Comparison of ENCODE assay signal across 2 cellular contexts in the genomic region with DNA sequence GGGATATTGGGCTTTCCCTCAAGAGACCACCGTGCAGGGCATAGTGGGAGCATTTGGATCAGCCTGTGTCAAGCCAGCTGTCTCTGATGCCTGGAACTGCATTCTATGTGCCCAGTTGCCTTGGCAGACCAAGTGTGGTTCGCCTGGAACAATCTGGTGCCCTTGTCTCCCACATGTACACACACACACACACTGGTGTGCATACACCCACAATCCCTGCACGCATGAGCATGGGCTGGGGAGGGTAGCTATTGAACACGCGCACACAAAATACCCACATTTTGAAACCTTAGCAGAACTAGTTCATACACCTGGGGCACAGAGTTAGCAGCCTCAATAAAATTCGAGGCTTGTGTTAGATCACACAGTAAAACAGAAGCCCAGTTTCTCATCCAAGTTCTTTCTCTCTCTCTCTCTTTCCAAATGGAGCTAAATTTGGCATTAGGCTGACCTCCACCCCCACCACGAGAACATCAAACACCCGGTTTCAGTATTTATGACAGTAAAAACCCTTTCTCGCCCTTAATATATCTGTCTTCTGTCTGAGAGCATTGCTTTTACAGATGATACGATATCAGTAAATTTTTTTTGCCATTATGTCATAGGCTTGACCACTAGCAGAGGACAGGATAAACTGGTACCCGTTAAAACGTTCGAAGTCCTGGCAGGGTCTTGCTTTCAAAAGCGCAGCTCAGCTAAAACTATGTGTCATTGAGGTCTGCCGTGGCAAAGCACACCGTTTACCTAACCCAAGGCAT.
TF ChIP-seq lines count a peak whose summit lies in the region.

No MANE protein-coding gene starts in this region.

TF ChIP-seq in HepG2, 621 proteins besides CTCF, POLR2A, EP300 and RAD21:
- TF ChIP-seq, protein P1, sequence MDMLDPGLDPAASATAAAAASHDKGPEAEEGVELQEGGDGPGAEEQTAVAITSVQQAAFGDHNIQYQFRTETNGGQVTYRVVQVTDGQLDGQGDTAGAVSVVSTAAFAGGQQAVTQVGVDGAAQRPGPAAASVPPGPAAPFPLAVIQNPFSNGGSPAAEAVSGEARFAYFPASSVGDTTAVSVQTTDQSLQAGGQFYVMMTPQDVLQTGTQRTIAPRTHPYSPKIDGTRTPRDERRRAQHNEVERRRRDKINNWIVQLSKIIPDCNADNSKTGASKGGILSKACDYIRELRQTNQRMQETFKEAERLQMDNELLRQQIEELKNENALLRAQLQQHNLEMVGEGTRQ (IDR thresholded peaks at IDR 0.05; ENCODE audit: low read depth, low read length) = 0 out of 2 replicates have a peak, but pooled peaks have one; percentile 7
- TF ChIP-seq, protein P1 (CRISPR knock-in tag; IDR thresholded peaks at IDR 0.05; ENCODE audit: borderline replicate concordance) = no peak
- TF ChIP-seq ZFYVE20 (CRISPR knock-in tag; IDR thresholded peaks at IDR 0.05; ENCODE audit: borderline replicate concordance, low read depth) (no peak), EZH2 (conservative IDR thresholded peaks at IDR 0.05; ENCODE audit: low read depth, low read length) (peak; percentile 64; the same call in 1 of the 2 replicates), RBFOX2 (IDR thresholded peaks at IDR 0.05; ENCODE audit: low read depth, low read length) (no peak), THAP11 (CRISPR knock-in tag; IDR thresholded peaks at IDR 0.05) (no peak)
- TF ChIP-seq, protein P2, sequence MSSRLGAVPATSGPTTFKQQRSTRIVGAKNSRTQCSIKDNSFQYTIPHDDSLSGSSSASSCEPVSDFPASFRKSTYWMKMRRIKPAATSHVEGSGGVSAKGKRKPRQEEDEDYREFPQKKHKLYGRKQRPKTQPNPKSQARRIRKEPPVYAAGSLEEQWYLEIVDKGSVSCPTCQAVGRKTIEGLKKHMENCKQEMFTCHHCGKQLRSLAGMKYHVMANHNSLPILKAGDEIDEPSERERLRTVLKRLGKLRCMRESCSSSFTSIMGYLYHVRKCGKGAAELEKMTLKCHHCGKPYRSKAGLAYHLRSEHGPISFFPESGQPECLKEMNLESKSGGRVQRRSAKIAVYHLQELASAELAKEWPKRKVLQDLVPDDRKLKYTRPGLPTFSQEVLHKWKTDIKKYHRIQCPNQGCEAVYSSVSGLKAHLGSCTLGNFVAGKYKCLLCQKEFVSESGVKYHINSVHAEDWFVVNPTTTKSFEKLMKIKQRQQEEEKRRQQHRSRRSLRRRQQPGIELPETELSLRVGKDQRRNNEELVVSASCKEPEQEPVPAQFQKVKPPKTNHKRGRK (CRISPR knock-in tag; IDR thresholded peaks at IDR 0.05) = 0 out of 2 replicates have a peak, but pooled peaks have one; percentile 13
- TF ChIP-seq, protein P3, sequence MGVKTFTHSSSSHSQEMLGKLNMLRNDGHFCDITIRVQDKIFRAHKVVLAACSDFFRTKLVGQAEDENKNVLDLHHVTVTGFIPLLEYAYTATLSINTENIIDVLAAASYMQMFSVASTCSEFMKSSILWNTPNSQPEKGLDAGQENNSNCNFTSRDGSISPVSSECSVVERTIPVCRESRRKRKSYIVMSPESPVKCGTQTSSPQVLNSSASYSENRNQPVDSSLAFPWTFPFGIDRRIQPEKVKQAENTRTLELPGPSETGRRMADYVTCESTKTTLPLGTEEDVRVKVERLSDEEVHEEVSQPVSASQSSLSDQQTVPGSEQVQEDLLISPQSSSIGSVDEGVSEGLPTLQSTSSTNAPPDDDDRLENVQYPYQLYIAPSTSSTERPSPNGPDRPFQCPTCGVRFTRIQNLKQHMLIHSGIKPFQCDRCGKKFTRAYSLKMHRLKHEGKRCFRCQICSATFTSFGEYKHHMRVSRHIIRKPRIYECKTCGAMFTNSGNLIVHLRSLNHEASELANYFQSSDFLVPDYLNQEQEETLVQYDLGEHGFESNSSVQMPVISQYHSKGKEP (CRISPR knock-in tag; IDR thresholded peaks at IDR 0.05) = no peak
- TF ChIP-seq, protein P4, sequence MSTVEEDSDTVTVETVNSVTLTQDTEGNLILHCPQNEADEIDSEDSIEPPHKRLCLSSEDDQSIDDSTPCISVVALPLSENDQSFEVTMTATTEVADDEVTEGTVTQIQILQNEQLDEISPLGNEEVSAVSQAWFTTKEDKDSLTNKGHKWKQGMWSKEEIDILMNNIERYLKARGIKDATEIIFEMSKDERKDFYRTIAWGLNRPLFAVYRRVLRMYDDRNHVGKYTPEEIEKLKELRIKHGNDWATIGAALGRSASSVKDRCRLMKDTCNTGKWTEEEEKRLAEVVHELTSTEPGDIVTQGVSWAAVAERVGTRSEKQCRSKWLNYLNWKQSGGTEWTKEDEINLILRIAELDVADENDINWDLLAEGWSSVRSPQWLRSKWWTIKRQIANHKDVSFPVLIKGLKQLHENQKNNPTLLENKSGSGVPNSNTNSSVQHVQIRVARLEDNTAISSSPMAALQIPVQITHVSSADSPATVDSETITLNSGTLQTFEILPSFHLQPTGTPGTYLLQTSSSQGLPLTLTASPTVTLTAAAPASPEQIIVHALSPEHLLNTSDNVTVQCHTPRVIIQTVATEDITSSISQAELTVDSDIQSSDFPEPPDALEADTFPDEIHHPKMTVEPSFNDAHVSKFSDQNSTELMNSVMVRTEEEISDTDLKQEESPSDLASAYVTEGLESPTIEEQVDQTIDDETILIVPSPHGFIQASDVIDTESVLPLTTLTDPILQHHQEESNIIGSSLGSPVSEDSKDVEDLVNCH (CRISPR knock-in tag; IDR thresholded peaks at IDR 0.05) = no peak

TF ChIP-seq in K562, 482 proteins besides CTCF, POLR2A, EP300 and RAD21:
- TF ChIP-seq GATAD2A (IDR thresholded peaks at IDR 0.05) (no peak), CBX2 (IDR thresholded peaks at IDR 0.05; ENCODE audit: insufficient read depth, low read length, poor library complexity, severe bottlenecking) (peak; percentile 82), ZNF140 (CRISPR knock-in tag; IDR thresholded peaks at IDR 0.05) (no peak), TAL1 (IDR thresholded peaks at IDR 0.05) (no peak), PPARD (CRISPR knock-in tag; IDR thresholded peaks at IDR 0.05) (no peak)
- TF ChIP-seq, protein P5, sequence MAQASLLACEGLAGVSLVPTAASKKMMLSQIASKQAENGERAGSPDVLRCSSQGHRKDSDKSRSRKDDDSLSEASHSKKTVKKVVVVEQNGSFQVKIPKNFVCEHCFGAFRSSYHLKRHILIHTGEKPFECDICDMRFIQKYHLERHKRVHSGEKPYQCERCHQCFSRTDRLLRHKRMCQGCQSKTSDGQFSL (CRISPR knock-in tag; IDR thresholded peaks at IDR 0.05) = 0 out of 2 replicates have a peak, but pooled peaks have one; percentile 5
- TF ChIP-seq, protein P5 (tag; IDR thresholded peaks at IDR 0.05) = no peak
- TF ChIP-seq, protein P6, sequence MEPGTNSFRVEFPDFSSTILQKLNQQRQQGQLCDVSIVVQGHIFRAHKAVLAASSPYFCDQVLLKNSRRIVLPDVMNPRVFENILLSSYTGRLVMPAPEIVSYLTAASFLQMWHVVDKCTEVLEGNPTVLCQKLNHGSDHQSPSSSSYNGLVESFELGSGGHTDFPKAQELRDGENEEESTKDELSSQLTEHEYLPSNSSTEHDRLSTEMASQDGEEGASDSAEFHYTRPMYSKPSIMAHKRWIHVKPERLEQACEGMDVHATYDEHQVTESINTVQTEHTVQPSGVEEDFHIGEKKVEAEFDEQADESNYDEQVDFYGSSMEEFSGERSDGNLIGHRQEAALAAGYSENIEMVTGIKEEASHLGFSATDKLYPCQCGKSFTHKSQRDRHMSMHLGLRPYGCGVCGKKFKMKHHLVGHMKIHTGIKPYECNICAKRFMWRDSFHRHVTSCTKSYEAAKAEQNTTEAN (CRISPR knock-in tag; IDR thresholded peaks at IDR 0.05) = no peak
- TF ChIP-seq, protein P7, sequence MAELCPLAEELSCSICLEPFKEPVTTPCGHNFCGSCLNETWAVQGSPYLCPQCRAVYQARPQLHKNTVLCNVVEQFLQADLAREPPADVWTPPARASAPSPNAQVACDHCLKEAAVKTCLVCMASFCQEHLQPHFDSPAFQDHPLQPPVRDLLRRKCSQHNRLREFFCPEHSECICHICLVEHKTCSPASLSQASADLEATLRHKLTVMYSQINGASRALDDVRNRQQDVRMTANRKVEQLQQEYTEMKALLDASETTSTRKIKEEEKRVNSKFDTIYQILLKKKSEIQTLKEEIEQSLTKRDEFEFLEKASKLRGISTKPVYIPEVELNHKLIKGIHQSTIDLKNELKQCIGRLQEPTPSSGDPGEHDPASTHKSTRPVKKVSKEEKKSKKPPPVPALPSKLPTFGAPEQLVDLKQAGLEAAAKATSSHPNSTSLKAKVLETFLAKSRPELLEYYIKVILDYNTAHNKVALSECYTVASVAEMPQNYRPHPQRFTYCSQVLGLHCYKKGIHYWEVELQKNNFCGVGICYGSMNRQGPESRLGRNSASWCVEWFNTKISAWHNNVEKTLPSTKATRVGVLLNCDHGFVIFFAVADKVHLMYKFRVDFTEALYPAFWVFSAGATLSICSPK (IDR thresholded peaks at IDR 0.05; ENCODE audit: borderline replicate concordance) = no peak
